Comparison of ENCODE assay signal across 27 cellular contexts in the genomic region with DNA sequence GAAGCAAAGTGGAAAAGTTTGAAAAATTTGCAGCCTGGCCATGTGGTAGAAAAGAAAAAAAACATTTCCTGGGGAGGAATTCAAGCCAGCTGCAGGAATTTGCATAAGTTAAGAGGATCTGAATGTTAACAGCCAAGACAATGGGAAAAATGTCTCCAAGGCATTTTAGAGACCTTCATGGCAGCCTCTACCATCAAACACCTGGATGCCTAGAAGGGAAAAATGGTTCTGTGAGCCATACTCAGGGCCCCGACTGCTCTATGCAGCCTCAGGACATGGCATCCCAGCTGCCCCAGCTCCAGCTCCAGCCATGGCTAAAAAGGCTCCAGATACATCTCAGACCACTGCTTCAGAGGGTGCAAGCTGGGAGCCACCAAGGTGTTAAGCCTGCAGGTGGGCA.
"Had no signal": no experiment of that assay in that cellular context is flagged by ENCODE, and none has a peak within 500 bp of the region (broad histone marks: within the 10 kb centered on the region; RNA-seq: fewer than 3 reads in every experiment).

No MANE protein-coding gene starts in this region.

- H3K36me3 Mint-ChIP-seq: activated naive CD4-positive, alpha-beta T cell treated with anti-CD3 and anti-CD28 coated beads, Interleukin-2, amount 10 ng/mL, durations not matched to agents 7 days and 5 days; activated naive CD4-positive, alpha-beta T cell treated with anti-CD3 and anti-CD28 coated beads, Interleukin-2, amount 50 U/mL, for 72 hours; activated naive CD8-positive, alpha-beta T cell treated with anti-CD3 and anti-CD28 coated beads, Interleukin-2, amount 10 ng/mL, durations not matched to agents 7 days and 5 days had no signal

- H3K4me1 Mint-ChIP-seq: activated CD4-positive, alpha-beta memory T cell treated with anti-CD3 and anti-CD28 coated beads, Interleukin-2, amount 10 ng/mL, durations not matched to agents 7 days and 5 days; activated CD4-positive, alpha-beta T cell treated with anti-CD3 and anti-CD28 coated beads, Interleukin-2, amount 10 ng/mL, durations not matched to agents 7 days and 5 days; activated naive CD4-positive, alpha-beta T cell treated with anti-CD3 and anti-CD28 coated beads, Interleukin-2, amount 10 ng/mL, durations not matched to agents 7 days and 5 days; activated naive CD8-positive, alpha-beta T cell treated with anti-CD3 and anti-CD28 coated beads, Interleukin-2, amount 10 ng/mL, durations not matched to agents 7 days and 5 days; central memory CD8-positive, alpha-beta T cell had no signal

- H3K4me1 ChIP-seq: gastroesophageal sphincter, heart right ventricle had no signal

- ATAC-seq: activated naive CD4-positive, alpha-beta T cell treated with anti-CD3 and anti-CD28 coated beads, Interleukin-2, amount 50 U/mL, for 72 hours; activated T-cell treated with anti-CD3 and anti-CD28 coated beads, Interleukin-2, amount 50 U/mL, for 72 hours; gastroesophageal sphincter; heart right ventricle had no signal

- H3K27ac Mint-ChIP-seq: activated CD4-positive, alpha-beta memory T cell treated with anti-CD3 and anti-CD28 coated beads, Interleukin-2, amount 10 ng/mL, durations not matched to agents 7 days and 5 days; activated CD4-positive, alpha-beta T cell treated with anti-CD3 and anti-CD28 coated beads, Interleukin-2, amount 10 ng/mL, durations not matched to agents 7 days and 5 days; activated naive CD4-positive, alpha-beta T cell treated with anti-CD3 and anti-CD28 coated beads, Interleukin-2, amount 10 ng/mL, durations not matched to agents 7 days and 5 days; activated naive CD4-positive, alpha-beta T cell treated with anti-CD3 and anti-CD28 coated beads, Interleukin-2, amount 50 U/mL, for 72 hours; activated naive CD8-positive, alpha-beta T cell treated with anti-CD3 and anti-CD28 coated beads, Interleukin-2, amount 10 ng/mL, durations not matched to agents 7 days and 5 days; activated T-cell treated with anti-CD3 and anti-CD28 coated beads, Interleukin-2, amount 50 U/mL, for 24 hours; activated T-cell treated with anti-CD3 and anti-CD28 coated beads, Interleukin-2, amount 50 U/mL, for 72 hours; dendritic cell treated with granulocyte-macrophage colony-stimulating factor and Interleukin-4, amounts not matched to agents 40 ng/mL and 50 ng/mL, for 4 days had no signal

- H3K27me3 Mint-ChIP-seq: activated CD4-positive, alpha-beta memory T cell treated with anti-CD3 and anti-CD28 coated beads, Interleukin-2, amount 10 ng/mL, durations not matched to agents 7 days and 5 days; activated CD4-positive, alpha-beta T cell treated with anti-CD3 and anti-CD28 coated beads, Interleukin-2, amount 10 ng/mL, durations not matched to agents 7 days and 5 days; activated naive CD4-positive, alpha-beta T cell treated with anti-CD3 and anti-CD28 coated beads, Interleukin-2, amount 10 ng/mL, durations not matched to agents 7 days and 5 days; activated naive CD8-positive, alpha-beta T cell treated with anti-CD3 and anti-CD28 coated beads, Interleukin-2, amount 10 ng/mL, durations not matched to agents 7 days and 5 days; activated T-cell treated with anti-CD3 and anti-CD28 coated beads, Interleukin-2, amount 50 U/mL, for 24 hours; central memory CD8-positive, alpha-beta T cell; dendritic cell treated with granulocyte-macrophage colony-stimulating factor and Interleukin-4, amounts not matched to agents 40 ng/mL and 50 ng/mL, for 4 days had no signal

- H3K4me3 ChIP-seq: coronary artery, dorsolateral prefrontal cortex, esophagus squamous epithelium, gastroesophageal sphincter, heart right ventricle had no signal

- H3K36me3 ChIP-seq: brain microvascular endothelial cell, esophagus squamous epithelium, gastroesophageal sphincter, heart right ventricle had no signal

- H3K27me3 ChIP-seq: brain microvascular endothelial cell, dorsolateral prefrontal cortex, esophagus squamous epithelium, gastroesophageal sphincter, heart right ventricle had no signal

- DNase-seq: activated CD4-positive, alpha-beta memory T cell treated with anti-CD3 and anti-CD28 coated beads, Interleukin-2, amount 10 ng/mL, durations not matched to agents 7 days and 5 days; activated CD4-positive, alpha-beta T cell treated with anti-CD3 and anti-CD28 coated beads for 1 hour; activated CD4-positive, alpha-beta T cell treated with anti-CD3 and anti-CD28 coated beads for 4 hours; activated CD4-positive, alpha-beta T cell treated with anti-CD3 and anti-CD28 coated beads, Interleukin-2, amount 10 ng/mL, durations not matched to agents 7 days and 5 days; activated CD4-positive, alpha-beta T cell treated with anti-CD3 and anti-CD28 coated beads, Interleukin-2, amount 50 U/mL, for 4 hours; activated CD8-positive, alpha-beta memory T cell treated with anti-CD3 and anti-CD28 coated beads, Interleukin-2, amount 50 U/mL, for 48 hours; activated gamma-delta T cell; activated naive CD4-positive, alpha-beta T cell; activated naive CD4-positive, alpha-beta T cell treated with anti-CD3 and anti-CD28 coated beads, Interleukin-2, amount 10 ng/mL, durations not matched to agents 7 days and 5 days; activated naive CD8-positive, alpha-beta T cell treated with anti-CD3 and anti-CD28 coated beads, Interleukin-2, amount 10 ng/mL, durations not matched to agents 7 days and 5 days; activated T-cell treated with anti-CD3 and anti-CD28 coated beads for 4 hours; activated T-cell treated with anti-CD3 and anti-CD28 coated beads, Interleukin-2, amount 50 U/mL, for 24 hours; activated T-cell treated with anti-CD3 and anti-CD28 coated beads, Interleukin-2, amount 50 U/mL, for 72 hours; amniotic stem cell; anterior cingulate cortex; brain microvascular endothelial cell; dorsolateral prefrontal cortex; effector memory CD4-positive, alpha-beta T cell; esophagus squamous epithelium; foreskin melanocyte; heart right ventricle; T-helper 2 cell had no signal

- H3K4me3 Mint-ChIP-seq: activated CD4-positive, alpha-beta memory T cell treated with anti-CD3 and anti-CD28 coated beads, Interleukin-2, amount 10 ng/mL, durations not matched to agents 7 days and 5 days; activated CD4-positive, alpha-beta T cell treated with anti-CD3 and anti-CD28 coated beads, Interleukin-2, amount 10 ng/mL, durations not matched to agents 7 days and 5 days; activated naive CD4-positive, alpha-beta T cell treated with anti-CD3 and anti-CD28 coated beads, Interleukin-2, amount 10 ng/mL, durations not matched to agents 7 days and 5 days; activated naive CD8-positive, alpha-beta T cell treated with anti-CD3 and anti-CD28 coated beads, Interleukin-2, amount 10 ng/mL, durations not matched to agents 7 days and 5 days; activated T-cell treated with anti-CD3 and anti-CD28 coated beads, Interleukin-2, amount 50 U/mL, for 24 hours; activated T-cell treated with anti-CD3 and anti-CD28 coated beads, Interleukin-2, amount 50 U/mL, for 72 hours; central memory CD8-positive, alpha-beta T cell; dendritic cell treated with granulocyte-macrophage colony-stimulating factor and Interleukin-4, amounts not matched to agents 40 ng/mL and 50 ng/mL, for 4 days had no signal
